18 cellular contexts compared by ENCODE assay signal in genomic region chr22:24115247-24116207, GRCh38.
A peak's percentile ranks its signal among the peaks of the same experiment; 100 is the strongest.
DNase-seq lines count a peak whose midpoint lies in the region; ATAC-seq, FAIRE-seq and TF ChIP-seq lines count a peak whose summit lies in the region.
"Had no signal": no experiment of that assay in that cellular context is flagged by ENCODE, and none has a peak within 500 bp of the region (broad histone marks: within the 10 kb centered on the region; RNA-seq: fewer than 3 reads in every experiment).

No MANE protein-coding gene starts in this region.

- WGBS in HepG2 (ENCODE audit: low lambda C conversion rate): 97% methylated on average over 6 of the region's 11 CpGs
- WGBS in right lobe of liver (ENCODE audit: insufficient coverage, low coverage, low lambda C conversion rate, missing lambda C conversion rate): 91% methylated on average over 8 of the region's 11 CpGs

- H3K4me1 ChIP-seq in HepG2 (ENCODE audit: insufficient read depth, low read length) (no peaks in the 10 kb centered on the region), right lobe of liver (no peaks in the 10 kb centered on the region), lower lobe of right lung (peaks cover 10% of the 10 kb centered on the region)
- H3K4me1 ChIP-seq: Peyer's patch had no signal

- DNase-seq in HepG2 (ENCODE audit: low spot score) (no peak), right lobe of liver (no peak), bronchial epithelial cell (ENCODE audit: low read depth) (no peak), lower lobe of right lung (peak; percentile 12)
- DNase-seq in stimulated activated naive B cell treated with anti-CD40 and anti-IgM and Interleukin-4, amounts not matched to agents 10 μg/mL and 1 μg/mL and 100 μg/mL, for 72 hours: no peak
- no peak for DNase-seq in activated naive CD8-positive, alpha-beta T cell treated with anti-CD3 and anti-CD28 coated beads for 36 hours
- DNase-seq: CD4-positive, CD25-positive, alpha-beta regulatory T cell; GOT3; MG63; NCI-H1417; NCI-H1694 treated with DMSO at 0.1 percent for 48 hours; NCI-H2081 treated with DMSO at 0.1 percent for 48 hours; NCI-H446; NCI-H526; Peyer's patch had no signal

- no TSS peak for BruUV-seq in HepG2 (replicated peaks; lab: Mats Ljungman, UMichigan)

- no peak for ATAC-seq in HepG2
- ATAC-seq in right lobe of liver: no peak
- no peak for ATAC-seq in lower lobe of right lung
- ATAC-seq in stimulated activated naive B cell treated with anti-CD40 and anti-IgM and Interleukin-4, amounts not matched to agents 10 μg/mL and 1 μg/mL and 100 μg/mL, for 72 hours (replicated peaks): no peak
- ATAC-seq in GM19324 (IDR thresholded peaks at IDR 0.05; ENCODE audit: low FRiP score, unreplicated experiment): no peak
- ATAC-seq in HG03097 (IDR thresholded peaks at IDR 0.05; ENCODE audit: low FRiP score, unreplicated experiment): no peak
- ATAC-seq: GM12878 had no signal

- in situ Hi-C loops in HepG2 (cut with HindIII; ENCODE audit: extremely low pct_ligation_motif_present, low pct_unique_long_range_greater_than_20kb): no loop called here

- peak overlapping the region; percentile 39 for H3K27ac Mint-ChIP-seq in stimulated activated naive B cell treated with anti-CD40 and anti-IgM and Interleukin-4, amounts not matched to agents 10 μg/mL and 1 μg/mL and 100 μg/mL, for 72 hours
- no peak overlapping the region for H3K27ac Mint-ChIP-seq in activated naive CD8-positive, alpha-beta T cell treated with anti-CD3 and anti-CD28 coated beads for 36 hours

- no peak for TF ChIP-seq EP300 in HepG2 (IDR thresholded peaks at IDR 0.05; ENCODE audit: low read depth in 2 of 2, low read length in 2 of 2)
- TF ChIP-seq EP300 in HepG2 (CRISPR knock-in tag; IDR thresholded peaks at IDR 0.05; ENCODE audit: borderline replicate concordance): no peak

- CTCF ChIA-PET in HepG2 (lab: Yijun Ruan, JAX; ENCODE audit: low intra/inter-chr PET ratio, low total read pairs): no interaction called here

- POLR2A ChIA-PET in HepG2 (lab: Yijun Ruan, JAX): no interaction called here

- no peak overlapping the region for H2AFZ ChIP-seq in HepG2 (ENCODE audit: low read length)

- H3K36me3 Mint-ChIP-seq in stimulated activated naive B cell treated with anti-CD40 and anti-IgM and Interleukin-4, amounts not matched to agents 10 μg/mL and 1 μg/mL and 100 μg/mL, for 72 hours: peaks cover 62 to 77% of the 10 kb centered on the region in 2 donors
- peaks cover 36% of the 10 kb centered on the region for H3K36me3 Mint-ChIP-seq in activated naive CD8-positive, alpha-beta T cell treated with anti-CD3 and anti-CD28 coated beads for 36 hours

- H3K9me3 Mint-ChIP-seq in stimulated activated naive B cell treated with anti-CD40 and anti-IgM and Interleukin-4, amounts not matched to agents 10 μg/mL and 1 μg/mL and 100 μg/mL, for 72 hours: peaks cover 0 to 2% of the 10 kb centered on the region in 2 donors
- H3K9me3 Mint-ChIP-seq in activated naive CD8-positive, alpha-beta T cell treated with anti-CD3 and anti-CD28 coated beads for 36 hours: peaks cover 3% of the 10 kb centered on the region

- H3K4me3 ChIP-seq in HepG2 (replicated peaks in 1 of 3; ENCODE audit: insufficient read depth in 1 of 3, low read depth in 2 of 3, low read length in 3 of 3) (no peak overlapping the region), right lobe of liver (no peak overlapping the region), bronchial epithelial cell (ENCODE audit: low read depth, low read length) (no peak overlapping the region), lower lobe of right lung (no peak overlapping the region)
- H3K4me3 ChIP-seq: GM12878, MG63, Peyer's patch had no signal

- H3K9ac ChIP-seq in HepG2 (ENCODE audit: insufficient read depth, low read depth, low read length): no peak overlapping the region

- intact Hi-C loops in HepG2 (cut with micrococcal nuclease; ENCODE audit: unreplicated experiment) (no loop called here), right lobe of liver (cut with DNase I) (no loop called here), lower lobe of right lung (cut with DNase I) (no loop called here)

- no peak overlapping the region for H3K4me3 Mint-ChIP-seq in stimulated activated naive B cell treated with anti-CD40 and anti-IgM and Interleukin-4, amounts not matched to agents 10 μg/mL and 1 μg/mL and 100 μg/mL, for 72 hours
- H3K4me3 Mint-ChIP-seq in activated naive CD8-positive, alpha-beta T cell treated with anti-CD3 and anti-CD28 coated beads for 36 hours: no peak overlapping the region
- H3K4me3 Mint-ChIP-seq: CD4-positive, CD25-positive, alpha-beta regulatory T cell had no signal

- H3K4me1 Mint-ChIP-seq in stimulated activated naive B cell treated with anti-CD40 and anti-IgM and Interleukin-4, amounts not matched to agents 10 μg/mL and 1 μg/mL and 100 μg/mL, for 72 hours: no peaks in the 10 kb centered on the region
- no peaks in the 10 kb centered on the region for H3K4me1 Mint-ChIP-seq in activated naive CD8-positive, alpha-beta T cell treated with anti-CD3 and anti-CD28 coated beads for 36 hours
- H3K4me1 Mint-ChIP-seq: CD4-positive, CD25-positive, alpha-beta regulatory T cell had no signal

- H3K36me3 ChIP-seq in HepG2 (replicated peaks in 1 of 2; ENCODE audit: control insufficient read depth in 1 of 2, insufficient read depth in 2 of 2, low read length in 2 of 2) (peaks cover 44 to 93% of the 10 kb centered on the region in 2 experiments), right lobe of liver (peaks cover 0 to 21% (median 0%) of the 10 kb centered on the region in 4 donors), bronchial epithelial cell (ENCODE audit: control insufficient read depth, insufficient read depth, low read length) (peaks cover 32% of the 10 kb centered on the region), lower lobe of right lung (peaks cover 81% of the 10 kb centered on the region)

- TF ChIP-seq RAD21 in HepG2 (CRISPR knock-in tag; IDR thresholded peaks at IDR 0.05): no peak

- H3K27ac ChIP-seq in HepG2 (ENCODE audit: extremely low read length, insufficient read depth, low read length) (no peak overlapping the region), right lobe of liver (no peak overlapping the region), lower lobe of right lung (no peak overlapping the region)
- H3K27ac ChIP-seq: Peyer's patch had no signal

- no peaks in the 10 kb centered on the region for H3K9me3 ChIP-seq in HepG2 (ENCODE audit: low read length)
- no peaks in the 10 kb centered on the region for H3K9me3 ChIP-seq in right lobe of liver
- no peaks in the 10 kb centered on the region for H3K9me3 ChIP-seq in lower lobe of right lung
- H3K9me3 ChIP-seq: Peyer's patch had no signal

- TF ChIP-seq POLR2A in HepG2 (IDR thresholded peaks at IDR 0.05; ENCODE audit: insufficient read depth in 1 of 2, low read depth in 2 of 2, low read length in 2 of 2) (no peak), right lobe of liver (IDR thresholded peaks at IDR 0.05) (no peak)

- H3K79me2 ChIP-seq in HepG2 (ENCODE audit: insufficient read depth, low read length): no peaks in the 10 kb centered on the region

- FAIRE-seq in HepG2 (lab: Jason Lieb, UNC): no peak
- peak; percentile 81 for FAIRE-seq in bronchial epithelial cell (lab: Jason Lieb, UNC)
- FAIRE-seq: GM12878 had no signal

- TF ChIP-seq CTCF in HepG2 (CRISPR knock-in tag; IDR thresholded peaks at IDR 0.05) (no peak), right lobe of liver (IDR thresholded peaks at IDR 0.05) (no peak), bronchial epithelial cell (IDR thresholded peaks at IDR 0.05; ENCODE audit: insufficient read depth, low read length, severe bottlenecking) (no peak), lower lobe of right lung (IDR thresholded peaks at IDR 0.05) (no peak)

- H3K4me2 ChIP-seq in HepG2 (ENCODE audit: low read depth, low read length): no peak overlapping the region

- H3K27me3 ChIP-seq in HepG2 (ENCODE audit: control insufficient read depth in 1 of 2, insufficient read depth in 2 of 2, low read length in 2 of 2) (no peaks in the 10 kb centered on the region), right lobe of liver (no peaks in the 10 kb centered on the region), bronchial epithelial cell (ENCODE audit: control insufficient read depth, insufficient read depth, low read length) (no peaks in the 10 kb centered on the region), lower lobe of right lung (ENCODE audit: low read depth) (no peaks in the 10 kb centered on the region)
- H3K27me3 ChIP-seq: MG63, Peyer's patch had no signal

- H3K27me3 Mint-ChIP-seq in stimulated activated naive B cell treated with anti-CD40 and anti-IgM and Interleukin-4, amounts not matched to agents 10 μg/mL and 1 μg/mL and 100 μg/mL, for 72 hours: no peaks in the 10 kb centered on the region
- no peaks in the 10 kb centered on the region for H3K27me3 Mint-ChIP-seq in activated naive CD8-positive, alpha-beta T cell treated with anti-CD3 and anti-CD28 coated beads for 36 hours
- H3K27me3 Mint-ChIP-seq: CD4-positive, CD25-positive, alpha-beta regulatory T cell had no signal

- H4K20me1 ChIP-seq in HepG2 (ENCODE audit: insufficient read depth, low read length): no peaks in the 10 kb centered on the region

TF ChIP-seq in HepG2, 621 proteins besides CTCF, POLR2A, EP300 and RAD21:
- TF ChIP-seq ARNT (IDR thresholded peaks at IDR 0.05) (no peak), RBM22 (optimal IDR thresholded peaks at IDR 0.05; ENCODE audit: low read length) (peak; percentile 25)
